21 cellular contexts compared by ENCODE assay signal in the genomic region with DNA sequence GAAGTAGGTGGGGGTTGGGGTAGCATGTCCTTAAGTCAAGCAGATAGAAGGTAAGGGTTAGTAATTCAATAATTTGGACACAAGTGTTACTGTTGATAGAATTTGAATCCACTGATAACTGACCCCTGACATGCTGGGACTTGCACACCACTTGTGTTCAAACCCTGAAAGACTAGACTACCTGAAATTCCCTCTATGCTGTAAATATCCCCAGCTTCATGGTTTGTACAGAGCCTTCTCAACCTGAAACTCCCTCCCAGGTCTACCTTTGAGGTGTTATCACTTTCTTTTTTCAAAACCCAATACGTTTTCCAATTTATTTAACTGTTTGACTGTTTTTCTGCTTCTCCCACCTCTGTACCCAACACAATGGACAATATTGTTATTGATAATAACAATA.
DNase-seq lines count a peak whose midpoint lies in the region; ATAC-seq and TF ChIP-seq lines count a peak whose summit lies in the region.
"Had no signal": no experiment of that assay in that cellular context is flagged by ENCODE, and none has a peak within 500 bp of the region (broad histone marks: within the 10 kb centered on the region; RNA-seq: fewer than 3 reads in every experiment).

No MANE protein-coding gene starts in this region.

- no peaks in the 10 kb centered on the region for H3F3A ChIP-seq in OCI-LY1 (ENCODE audit: insufficient read depth, low read length)

- H3K4me1 ChIP-seq in OCI-LY1 (ENCODE audit: insufficient read depth, low read length, severe bottlenecking) = peaks cover 51% of the 10 kb centered on the region
- H3K4me1 ChIP-seq: A549; BE2C; BLaER1 treated with 17β-estradiol and CSF1 and Interleukin-3, amounts not matched to agents 10 nM and 100 nM; HAP-1 had no signal

- TF ChIP-seq CTCF in OCI-LY1 (IDR thresholded peaks at IDR 0.05; ENCODE audit: low read length) = no peak

- H3K9me3 ChIP-seq in OCI-LY1 (ENCODE audit: low read length) = no peaks in the 10 kb centered on the region
- H3K9me3 ChIP-seq: A549; BE2C; BLaER1 treated with 17β-estradiol and CSF1 and Interleukin-3, amounts not matched to agents 10 nM and 100 nM; HAP-1 had no signal

- ATAC-seq in GM19463 (IDR thresholded peaks at IDR 0.05; ENCODE audit: unreplicated experiment) (peak; percentile 62), HG02610 (IDR thresholded peaks at IDR 0.05; ENCODE audit: unreplicated experiment) (peak; percentile 90), GM19328 (IDR thresholded peaks at IDR 0.05; ENCODE audit: unreplicated experiment) (no peak)
- ATAC-seq: A549 had no signal

- no peaks in the 10 kb centered on the region for H3K79me2 ChIP-seq in OCI-LY1 (ENCODE audit: insufficient read depth, low read length)

- H2AFZ ChIP-seq in OCI-LY1 (ENCODE audit: low read length) = no peak overlapping the region

- peak overlapping the region; percentile 26 for H3K27ac ChIP-seq in OCI-LY1 (ENCODE audit: low read depth, low read length, poor library complexity, severe bottlenecking)
- H3K27ac ChIP-seq: A549; BLaER1 treated with 17β-estradiol and CSF1 and Interleukin-3, amounts not matched to agents 10 nM and 100 nM had no signal

- H3K27me3 ChIP-seq in OCI-LY1 (ENCODE audit: insufficient read depth, low read length) = no peaks in the 10 kb centered on the region
- H3K27me3 ChIP-seq: BE2C; BLaER1 treated with 17β-estradiol and CSF1 and Interleukin-3, amounts not matched to agents 10 nM and 100 nM had no signal

- H4K20me1 ChIP-seq in OCI-LY1 (ENCODE audit: insufficient read depth, low read length) = no peaks in the 10 kb centered on the region
- H4K20me1 ChIP-seq: BLaER1 treated with 17β-estradiol and CSF1 and Interleukin-3, amounts not matched to agents 10 nM and 100 nM had no signal

- no peaks in the 10 kb centered on the region for H3K9me2 ChIP-seq in OCI-LY1 (ENCODE audit: low read depth, low read length)

- H3K36me3 ChIP-seq in OCI-LY1 (ENCODE audit: insufficient read depth, low read length) = no peaks in the 10 kb centered on the region
- H3K36me3 ChIP-seq: BE2C; BLaER1 treated with 17β-estradiol and CSF1 and Interleukin-3, amounts not matched to agents 10 nM and 100 nM; HAP-1 had no signal

- no peak overlapping the region for H3K4me3 ChIP-seq in OCI-LY1 (ENCODE audit: low read depth, low read length, poor library complexity, severe bottlenecking)
- H3K4me3 ChIP-seq: A549; BLaER1 treated with 17β-estradiol and CSF1 and Interleukin-3, amounts not matched to agents 10 nM and 100 nM; HAP-1 had no signal

- no peak overlapping the region for H3K4me2 ChIP-seq in OCI-LY1 (ENCODE audit: low read length)
- H3K4me2 ChIP-seq: A549; BLaER1 treated with 17β-estradiol and CSF1 and Interleukin-3, amounts not matched to agents 10 nM and 100 nM had no signal

- DNase-seq in NCI-H1105 treated with DMSO at 0.1 percent for 48 hours (lab: John Stamatoyannopoulos, UW) (peak; percentile 15), NCI-H1105 (lab: John Stamatoyannopoulos, UW) (no peak), NCI-H82 (lab: John Stamatoyannopoulos, UW) (no peak), SW480 (ENCODE audit: low spot score) (no peak)
- DNase-seq: 8988T; ACHN; AML-193; BE2C; CD4-positive, alpha-beta T cell; CD8-positive, alpha-beta memory T cell; DMS 273 treated with DMSO at 0.1 percent for 48 hours; DND-41; GOT3; HFFc6 had no signal

- no peak overlapping the region for H3K9ac ChIP-seq in OCI-LY1 (ENCODE audit: low read length)
- H3K9ac ChIP-seq: BLaER1 treated with 17β-estradiol and CSF1 and Interleukin-3, amounts not matched to agents 10 nM and 100 nM had no signal
